Comparison of ENCODE assay signal across 1 cellular context in the genomic region with DNA sequence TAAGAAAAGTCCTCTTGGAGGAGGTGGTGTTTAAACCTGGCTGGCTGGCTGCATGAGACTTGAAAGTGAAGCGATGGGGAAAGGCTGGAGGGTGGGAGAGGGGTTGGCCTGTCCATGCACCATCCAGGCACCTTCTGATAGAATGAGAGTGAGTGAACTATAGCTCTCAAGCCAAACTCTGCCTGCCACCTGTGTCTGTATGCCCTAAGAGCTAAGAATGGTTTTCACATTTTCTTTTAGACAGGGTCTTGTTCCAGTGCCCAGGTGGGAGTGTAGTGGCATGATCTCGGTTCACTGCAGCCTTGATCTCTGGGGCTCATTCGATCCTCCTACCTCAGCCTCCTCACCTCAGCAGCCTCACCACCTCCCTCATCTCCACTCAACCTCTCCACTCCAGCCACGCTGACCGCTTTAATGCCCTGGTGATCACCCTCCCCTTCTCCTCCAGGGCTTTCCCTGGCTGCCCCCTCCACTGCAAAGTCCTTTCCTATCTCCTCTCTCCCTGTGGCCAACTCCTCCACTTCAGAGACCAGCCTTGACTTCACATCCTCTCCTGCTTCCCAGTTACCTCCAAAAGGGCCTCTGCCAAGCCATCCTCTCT.
TF ChIP-seq lines count a peak whose summit lies in the region.

No MANE protein-coding gene starts in this region.

TF ChIP-seq in IMR-90, 13 proteins besides CTCF, POLR2A, EP300 and RAD21 (continued from another document):
- TF ChIP-seq MAZ (IDR thresholded peaks at IDR 0.05; ENCODE audit: borderline replicate concordance, low read depth, low read length): no peak
- TF ChIP-seq CEBPB (IDR thresholded peaks at IDR 0.05; ENCODE audit: low read depth, low read length): no peak
- TF ChIP-seq, protein P1, sequence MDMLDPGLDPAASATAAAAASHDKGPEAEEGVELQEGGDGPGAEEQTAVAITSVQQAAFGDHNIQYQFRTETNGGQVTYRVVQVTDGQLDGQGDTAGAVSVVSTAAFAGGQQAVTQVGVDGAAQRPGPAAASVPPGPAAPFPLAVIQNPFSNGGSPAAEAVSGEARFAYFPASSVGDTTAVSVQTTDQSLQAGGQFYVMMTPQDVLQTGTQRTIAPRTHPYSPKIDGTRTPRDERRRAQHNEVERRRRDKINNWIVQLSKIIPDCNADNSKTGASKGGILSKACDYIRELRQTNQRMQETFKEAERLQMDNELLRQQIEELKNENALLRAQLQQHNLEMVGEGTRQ (IDR thresholded peaks at IDR 0.05; ENCODE audit: low read depth, low read length): no peak
- TF ChIP-seq FOS (IDR thresholded peaks at IDR 0.05; ENCODE audit: low read depth, low read length): no peak
- TF ChIP-seq CHD1 (IDR thresholded peaks at IDR 0.05; ENCODE audit: low read depth, low read length): no peak
- TF ChIP-seq, protein P2, sequence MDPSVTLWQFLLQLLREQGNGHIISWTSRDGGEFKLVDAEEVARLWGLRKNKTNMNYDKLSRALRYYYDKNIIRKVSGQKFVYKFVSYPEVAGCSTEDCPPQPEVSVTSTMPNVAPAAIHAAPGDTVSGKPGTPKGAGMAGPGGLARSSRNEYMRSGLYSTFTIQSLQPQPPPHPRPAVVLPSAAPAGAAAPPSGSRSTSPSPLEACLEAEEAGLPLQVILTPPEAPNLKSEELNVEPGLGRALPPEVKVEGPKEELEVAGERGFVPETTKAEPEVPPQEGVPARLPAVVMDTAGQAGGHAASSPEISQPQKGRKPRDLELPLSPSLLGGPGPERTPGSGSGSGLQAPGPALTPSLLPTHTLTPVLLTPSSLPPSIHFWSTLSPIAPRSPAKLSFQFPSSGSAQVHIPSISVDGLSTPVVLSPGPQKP (IDR thresholded peaks at IDR 0.05; ENCODE audit: borderline replicate concordance, low read depth, low read length): no peak
